Comparison of ENCODE assay signal across 11 cellular contexts in the genomic region with DNA sequence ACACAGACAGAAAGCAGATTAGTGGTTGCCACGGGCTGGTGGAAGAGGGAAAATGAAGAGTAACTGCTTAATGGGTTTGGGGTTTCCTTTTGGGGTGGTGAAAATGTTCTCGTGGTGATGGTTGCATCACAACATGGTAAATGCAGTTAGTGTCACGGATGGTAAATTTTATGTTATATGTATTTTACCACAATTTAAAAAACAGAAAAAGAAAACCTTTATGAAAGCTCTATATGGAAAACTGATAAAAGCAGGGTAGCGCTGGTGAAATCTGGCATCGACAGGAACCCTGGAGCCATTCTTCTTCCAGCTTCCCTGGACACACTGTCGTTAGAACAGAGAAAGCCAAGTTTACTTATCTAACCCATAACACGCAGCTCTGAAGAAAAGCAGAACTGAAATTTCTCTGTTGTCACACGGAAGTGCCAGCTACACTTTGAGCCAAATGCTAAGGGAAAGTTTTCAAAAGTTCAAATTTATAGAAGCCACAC.
A peak's percentile ranks its signal among the peaks of the same experiment; 100 is the strongest.
DNase-seq lines count a peak whose midpoint lies in the region; ATAC-seq and TF ChIP-seq lines count a peak whose summit lies in the region.
"Had no signal": no experiment of that assay in that cellular context is flagged by ENCODE, and none has a peak within 500 bp of the region (broad histone marks: within the 10 kb centered on the region; RNA-seq: fewer than 3 reads in every experiment).

No MANE protein-coding gene starts in this region.

- TF ChIP-seq CTCF in HL-60 (IDR thresholded peaks at IDR 0.05; ENCODE audit: insufficient read depth, low read length) (no peak), MCF 10A (IDR thresholded peaks at IDR 0.05; ENCODE audit: unreplicated experiment) (no peak), neural progenitor cell (IDR thresholded peaks at IDR 0.05) (no peak), lower lobe of right lung (IDR thresholded peaks at IDR 0.05) (no peak)

- no peaks in the 10 kb centered on the region for H3K36me3 Mint-ChIP-seq in MCF 10A (ENCODE audit: insufficient read depth, unreplicated experiment)
- no peaks in the 10 kb centered on the region for H3K36me3 Mint-ChIP-seq in activated T-helper 17 cell treated with anti-CD3 and anti-CD28 coated beads, Interleukin-2, amount 50 U/mL, for 72 hours (ENCODE audit: low read depth)
- no peaks in the 10 kb centered on the region for H3K36me3 Mint-ChIP-seq in neural progenitor cell

- ATAC-seq in GM18909 (IDR thresholded peaks at IDR 0.05; ENCODE audit: poor library complexity, unreplicated experiment) (peak; percentile 85), HG02678 (IDR thresholded peaks at IDR 0.05; ENCODE audit: unreplicated experiment) (peak; percentile 85), lower lobe of right lung (no peak)
- ATAC-seq in activated T-helper 17 cell treated with anti-CD3 and anti-CD28 coated beads, Interleukin-2, amount 50 U/mL, for 72 hours (replicated peaks), result no peak

- H3F3A ChIP-seq in neural progenitor cell (ENCODE audit: low read depth), result no peaks in the 10 kb centered on the region

- CTCF ChIA-PET in MCF 10A (lab: Yijun Ruan, JAX), result no interaction called here

- H3K4me3 Mint-ChIP-seq in MCF 10A (ENCODE audit: unreplicated experiment), result no peak overlapping the region
- no peak overlapping the region for H3K4me3 Mint-ChIP-seq in activated T-helper 17 cell treated with anti-CD3 and anti-CD28 coated beads, Interleukin-2, amount 50 U/mL, for 72 hours
- H3K4me3 Mint-ChIP-seq in neural progenitor cell, result no peak overlapping the region

- H3K27me3 ChIP-seq in HL-60 (ENCODE audit: insufficient read depth, poor library complexity, severe bottlenecking), result no peaks in the 10 kb centered on the region
- H3K27me3 ChIP-seq in neural progenitor cell, result peaks cover 47% of the 10 kb centered on the region
- no peaks in the 10 kb centered on the region for H3K27me3 ChIP-seq in lower lobe of right lung (ENCODE audit: low read depth)

- H3K79me2 ChIP-seq in neural progenitor cell (ENCODE audit: low read depth), result no peaks in the 10 kb centered on the region

- DNase-seq in HL-60 (ENCODE audit: low read depth in 1 of 2, low spot score in 1 of 2), result peak; percentile 38 to 80
- DNase-seq in medulla oblongata (ENCODE audit: extremely low spot score), result peak; percentile 61
- DNase-seq in MCF 10A (ENCODE audit: unreplicated experiment), result no peak
- no peak for DNase-seq in neural progenitor cell (ENCODE audit: low spot score)
- no peak for DNase-seq in lower lobe of right lung
- DNase-seq: mammary epithelial cell, NCI-H526 had no signal

- H3K27ac ChIP-seq in HL-60 (replicated peaks) (peak overlapping the region; percentile 91), neural progenitor cell (no peak overlapping the region), lower lobe of right lung (no peak overlapping the region)
- H3K27ac ChIP-seq: VCaP had no signal

- H3K9ac ChIP-seq in neural progenitor cell, result no peak overlapping the region

- no peak overlapping the region for H3K4me2 ChIP-seq in neural progenitor cell

- POLR2A ChIA-PET in MCF 10A (lab: Yijun Ruan, JAX), result no interaction called here

- H3K4me1 Mint-ChIP-seq in MCF 10A (ENCODE audit: insufficient read depth, unreplicated experiment) (no peaks in the 10 kb centered on the region), neural progenitor cell (peaks cover 57% of the 10 kb centered on the region)
- no peaks in the 10 kb centered on the region for H3K4me1 Mint-ChIP-seq in activated T-helper 17 cell treated with anti-CD3 and anti-CD28 coated beads, Interleukin-2, amount 50 U/mL, for 72 hours

- H4K20me1 ChIP-seq in neural progenitor cell (ENCODE audit: low read depth), result no peaks in the 10 kb centered on the region

- H3K9me3 Mint-ChIP-seq in MCF 10A (ENCODE audit: unreplicated experiment) (no peaks in the 10 kb centered on the region), neural progenitor cell (peaks cover 11% of the 10 kb centered on the region)
- H3K9me3 Mint-ChIP-seq in activated T-helper 17 cell treated with anti-CD3 and anti-CD28 coated beads, Interleukin-2, amount 50 U/mL, for 72 hours, result peaks cover 4% of the 10 kb centered on the region

- intact Hi-C loops in MCF 10A (cut with micrococcal nuclease) (no loop called here), lower lobe of right lung (cut with DNase I) (no loop called here)

- H3K27me3 Mint-ChIP-seq in MCF 10A (ENCODE audit: insufficient read depth, unreplicated experiment), result no peaks in the 10 kb centered on the region
- H3K27me3 Mint-ChIP-seq in activated T-helper 17 cell treated with anti-CD3 and anti-CD28 coated beads, Interleukin-2, amount 50 U/mL, for 72 hours, result peaks cover 22% of the 10 kb centered on the region
- H3K27me3 Mint-ChIP-seq in neural progenitor cell (ENCODE audit: insufficient read depth, low read depth), result peaks cover 7% of the 10 kb centered on the region

- H3K36me3 ChIP-seq in neural progenitor cell (no peaks in the 10 kb centered on the region), lower lobe of right lung (no peaks in the 10 kb centered on the region)

- no peak overlapping the region for H2AFZ ChIP-seq in neural progenitor cell (replicated peaks)

- BruUV-seq in MCF 10A (replicated peaks; lab: Mats Ljungman, UMichigan), result no TSS peak

- H3K4me1 ChIP-seq in neural progenitor cell (peaks cover 18% of the 10 kb centered on the region), lower lobe of right lung (peaks cover 6% of the 10 kb centered on the region)

- no peaks in the 10 kb centered on the region for H3K9me3 ChIP-seq in neural progenitor cell (ENCODE audit: low read depth)
- H3K9me3 ChIP-seq in lower lobe of right lung, result no peaks in the 10 kb centered on the region

- H3K27ac Mint-ChIP-seq in MCF 10A (ENCODE audit: low read depth, unreplicated experiment), result no peak overlapping the region
- H3K27ac Mint-ChIP-seq in activated T-helper 17 cell treated with anti-CD3 and anti-CD28 coated beads, Interleukin-2, amount 50 U/mL, for 72 hours, result no peak overlapping the region
- H3K27ac Mint-ChIP-seq in neural progenitor cell, result no peak overlapping the region

- 0 out of 2 replicates have a peak overlapping the region, but pooled peaks have one; percentile 4 for H3K4me3 ChIP-seq in HL-60 (replicated peaks; ENCODE audit: insufficient read depth, low read length)
- H3K4me3 ChIP-seq in neural progenitor cell, result no peak overlapping the region
- no peak overlapping the region for H3K4me3 ChIP-seq in lower lobe of right lung

Comparison
In these comparisons a context has a peak if more than half of its experiments do, and no peak if none do; other contexts are left out.
1. ATAC-seq: peak in GM18909 (single experiment) and HG02678 (single experiment); none in activated T-helper 17 cell treated with anti-CD3 and anti-CD28 coated beads, Interleukin-2, amount 50 U/mL, for 72 hours (single experiment) and lower lobe of right lung (0 of 2).
2. DNase-seq: peak in HL-60 (2 of 2) and medulla oblongata (single experiment); none in MCF 10A (single experiment), neural progenitor cell (single experiment) and lower lobe of right lung (single experiment).